ENCODE assay signal across 8 cellular contexts in the genomic region with DNA sequence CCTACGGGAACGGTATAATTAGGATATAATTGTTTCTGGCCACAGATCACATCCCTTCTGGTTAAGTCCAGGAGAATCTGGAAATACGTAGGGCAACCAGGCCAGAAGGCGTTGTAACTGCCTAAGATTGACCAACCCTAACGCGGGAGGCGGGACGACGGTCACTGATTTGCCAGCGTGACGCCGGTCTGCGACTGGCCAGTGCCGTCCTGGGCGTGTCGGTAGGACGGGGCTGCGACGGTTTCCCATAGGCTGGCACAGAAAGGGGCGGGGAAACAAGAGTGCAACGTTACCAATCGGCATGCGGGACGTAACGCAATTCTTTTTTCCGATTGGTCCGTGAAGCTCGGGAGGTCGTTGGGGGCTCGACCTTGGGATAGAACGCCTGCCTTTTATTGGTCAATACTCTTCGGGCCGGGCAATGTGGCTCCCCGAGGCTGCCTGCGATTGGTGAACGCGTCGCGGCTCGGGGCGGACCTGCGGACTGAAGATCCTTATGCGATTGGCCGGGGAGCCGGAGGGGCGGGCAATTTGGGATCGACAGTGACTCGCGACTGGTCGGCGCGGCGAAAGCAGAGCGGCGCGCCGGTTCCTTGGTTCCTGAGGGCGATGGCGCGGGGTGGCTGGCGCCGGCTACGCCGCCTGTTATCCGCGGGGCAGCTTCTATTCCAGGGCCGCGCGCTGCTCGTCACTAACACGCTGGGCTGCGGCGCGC. TPM values are rescaled to one million over a fixed set of nuclear protein-coding genes. Genes with fewer than 3 reads are reported as not detected.
DNase-seq lines count a peak whose midpoint lies in the region; ATAC-seq, FAIRE-seq and TF ChIP-seq lines count a peak whose summit lies in the region.

A gene (plus strand): TSS at position 546 of the 715 bp plus-strand sequence. CDS start 64 bp downstream, at position 610.

- CTCF ChIA-PET in WTC11 (lab: Charles Lee) = interaction anchor here (0.5 to 6.0 kb wide), 21 partner anchors 12 to 745 kb away, joined by 3 to 43 read pairs (median 6); a partner anchor contains a TSS

- peaks cover 20% of the 10 kb centered on the region for H3K4me1 Mint-ChIP-seq in WTC11

- POLR2A ChIA-PET in WTC11 (lab: Charles Lee) = interaction anchor here (0.6 to 1.8 kb wide), 5 partner anchors 40 to 89 kb away, joined by 3 to 9 read pairs (median 4); a partner anchor contains a TSS

- H3K4me3 Mint-ChIP-seq in WTC11 = peak within 1 kb of the TSS; percentile 82

- peak; percentile 90 for FAIRE-seq in small intestine (lab: Jason Lieb, UNC)

- in situ Hi-C loops in ACHN (cut with HindIII; ENCODE audit: low pct_ligation_motif_present, low pct_unique_long_range_greater_than_20kb, low sequenced_read_pairs) = no loop called here

- H3K4me3 ChIP-seq in cardiac fibroblast (replicated peaks in 1 of 2; ENCODE audit: low read depth in 2 of 2, low read length in 2 of 2) (peak within 1 kb of the TSS; percentile 83 to 93), small intestine (ENCODE audit: low read depth in 1 of 2, low read length in 2 of 2) (peak within 1 kb of the TSS; percentile 76 to 77)

- H3K36me3 Mint-ChIP-seq in WTC11 = peaks cover 3% of the 10 kb centered on the region

- peaks cover 3 to 9% of the 10 kb centered on the region in 2 donors for H3K4me1 ChIP-seq in small intestine (ENCODE audit: control insufficient read depth in 2 of 2, insufficient read depth in 1 of 2, low read depth in 1 of 2, low read length in 1 of 2)

- WGBS in small intestine, 3 donors = 0 to 1% (median 0%) methylated on average over 68 to 74 of the region's 74 CpGs

- DNase-seq in ACHN (peak; percentile 99), NCI-H2227 treated with DMSO at 0.1 percent for 48 hours (lab: John Stamatoyannopoulos, UW) (peak; percentile 96), WTC11 (ENCODE audit: low spot score) (peak; percentile 99), cardiac fibroblast (ENCODE audit: low read depth in 2 of 2) (peak; percentile 100), iPS-NIHi11 (ENCODE audit: low spot score) (peak; percentile 93), small intestine (peak; percentile 100)

- ATAC-seq in GM18873 (IDR thresholded peaks at IDR 0.05; ENCODE audit: low FRiP score, unreplicated experiment) (peak; percentile 82), HG03159 (IDR thresholded peaks at IDR 0.05; ENCODE audit: unreplicated experiment) (peak; percentile 83), WTC11 (peak; percentile 94)

- H3K27me3 ChIP-seq in small intestine (ENCODE audit: control insufficient read depth in 2 of 2, insufficient read depth in 2 of 2, low read length in 2 of 2) = no peaks in the 10 kb centered on the region

- H3K9me3 ChIP-seq in small intestine (ENCODE audit: control insufficient read depth, low read depth) = no peaks in the 10 kb centered on the region

- peak within 1 kb of the TSS; percentile 97 for H3K27ac Mint-ChIP-seq in WTC11

- no peaks in the 10 kb centered on the region for H3K9me3 Mint-ChIP-seq in WTC11

- peak within 1 kb of the TSS; percentile 87 to 97 for H3K27ac ChIP-seq in small intestine (ENCODE audit: low read depth in 1 of 2, low read length in 1 of 2)

- TF ChIP-seq CTCF in WTC11 (IDR thresholded peaks at IDR 0.05) (no peak), cardiac fibroblast (IDR thresholded peaks at IDR 0.05; ENCODE audit: low read depth, low read length) (no peak)

- peaks cover 0 to 3% of the 10 kb centered on the region in 2 donors for H3K36me3 ChIP-seq in small intestine (ENCODE audit: control insufficient read depth in 2 of 2, insufficient read depth in 2 of 2, low read length in 2 of 2)

- H3K27me3 Mint-ChIP-seq in WTC11 (ENCODE audit: low read depth) = peaks cover 2% of the 10 kb centered on the region; the same call in 1 of the 2 replicates

TF ChIP-seq in WTC11, 78 proteins besides CTCF, POLR2A, EP300 and RAD21 (continues in another document):
- TF ChIP-seq, protein P1, sequence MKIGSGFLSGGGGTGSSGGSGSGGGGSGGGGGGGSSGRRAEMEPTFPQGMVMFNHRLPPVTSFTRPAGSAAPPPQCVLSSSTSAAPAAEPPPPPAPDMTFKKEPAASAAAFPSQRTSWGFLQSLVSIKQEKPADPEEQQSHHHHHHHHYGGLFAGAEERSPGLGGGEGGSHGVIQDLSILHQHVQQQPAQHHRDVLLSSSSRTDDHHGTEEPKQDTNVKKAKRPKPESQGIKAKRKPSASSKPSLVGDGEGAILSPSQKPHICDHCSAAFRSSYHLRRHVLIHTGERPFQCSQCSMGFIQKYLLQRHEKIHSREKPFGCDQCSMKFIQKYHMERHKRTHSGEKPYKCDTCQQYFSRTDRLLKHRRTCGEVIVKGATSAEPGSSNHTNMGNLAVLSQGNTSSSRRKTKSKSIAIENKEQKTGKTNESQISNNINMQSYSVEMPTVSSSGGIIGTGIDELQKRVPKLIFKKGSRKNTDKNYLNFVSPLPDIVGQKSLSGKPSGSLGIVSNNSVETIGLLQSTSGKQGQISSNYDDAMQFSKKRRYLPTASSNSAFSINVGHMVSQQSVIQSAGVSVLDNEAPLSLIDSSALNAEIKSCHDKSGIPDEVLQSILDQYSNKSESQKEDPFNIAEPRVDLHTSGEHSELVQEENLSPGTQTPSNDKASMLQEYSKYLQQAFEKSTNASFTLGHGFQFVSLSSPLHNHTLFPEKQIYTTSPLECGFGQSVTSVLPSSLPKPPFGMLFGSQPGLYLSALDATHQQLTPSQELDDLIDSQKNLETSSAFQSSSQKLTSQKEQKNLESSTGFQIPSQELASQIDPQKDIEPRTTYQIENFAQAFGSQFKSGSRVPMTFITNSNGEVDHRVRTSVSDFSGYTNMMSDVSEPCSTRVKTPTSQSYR (CRISPR knock-in tag; IDR thresholded peaks at IDR 0.05) = no peak
- TF ChIP-seq ZNF232 (CRISPR knock-in tag; IDR thresholded peaks at IDR 0.05) = no peak
- TF ChIP-seq, protein P2, sequence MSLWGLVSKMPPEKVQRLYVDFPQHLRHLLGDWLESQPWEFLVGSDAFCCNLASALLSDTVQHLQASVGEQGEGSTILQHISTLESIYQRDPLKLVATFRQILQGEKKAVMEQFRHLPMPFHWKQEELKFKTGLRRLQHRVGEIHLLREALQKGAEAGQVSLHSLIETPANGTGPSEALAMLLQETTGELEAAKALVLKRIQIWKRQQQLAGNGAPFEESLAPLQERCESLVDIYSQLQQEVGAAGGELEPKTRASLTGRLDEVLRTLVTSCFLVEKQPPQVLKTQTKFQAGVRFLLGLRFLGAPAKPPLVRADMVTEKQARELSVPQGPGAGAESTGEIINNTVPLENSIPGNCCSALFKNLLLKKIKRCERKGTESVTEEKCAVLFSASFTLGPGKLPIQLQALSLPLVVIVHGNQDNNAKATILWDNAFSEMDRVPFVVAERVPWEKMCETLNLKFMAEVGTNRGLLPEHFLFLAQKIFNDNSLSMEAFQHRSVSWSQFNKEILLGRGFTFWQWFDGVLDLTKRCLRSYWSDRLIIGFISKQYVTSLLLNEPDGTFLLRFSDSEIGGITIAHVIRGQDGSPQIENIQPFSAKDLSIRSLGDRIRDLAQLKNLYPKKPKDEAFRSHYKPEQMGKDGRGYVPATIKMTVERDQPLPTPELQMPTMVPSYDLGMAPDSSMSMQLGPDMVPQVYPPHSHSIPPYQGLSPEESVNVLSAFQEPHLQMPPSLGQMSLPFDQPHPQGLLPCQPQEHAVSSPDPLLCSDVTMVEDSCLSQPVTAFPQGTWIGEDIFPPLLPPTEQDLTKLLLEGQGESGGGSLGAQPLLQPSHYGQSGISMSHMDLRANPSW (CRISPR knock-in tag; conservative IDR thresholded peaks at IDR 0.05; ENCODE audit: low read depth) = no peak
- TF ChIP-seq, protein P3, sequence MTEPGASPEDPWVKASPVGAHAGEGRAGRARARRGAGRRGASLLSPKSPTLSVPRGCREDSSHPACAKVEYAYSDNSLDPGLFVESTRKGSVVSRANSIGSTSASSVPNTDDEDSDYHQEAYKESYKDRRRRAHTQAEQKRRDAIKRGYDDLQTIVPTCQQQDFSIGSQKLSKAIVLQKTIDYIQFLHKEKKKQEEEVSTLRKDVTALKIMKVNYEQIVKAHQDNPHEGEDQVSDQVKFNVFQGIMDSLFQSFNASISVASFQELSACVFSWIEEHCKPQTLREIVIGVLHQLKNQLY (CRISPR knock-in tag; IDR thresholded peaks at IDR 0.05) = no peak
- no peak for TF ChIP-seq ZBTB21 (CRISPR knock-in tag; IDR thresholded peaks at IDR 0.05; ENCODE audit: borderline replicate concordance)
- no peak for TF ChIP-seq ZNF219 (CRISPR knock-in tag; IDR thresholded peaks at IDR 0.05; ENCODE audit: borderline replicate concordance)
- TF ChIP-seq EMX1 (CRISPR knock-in tag; IDR thresholded peaks at IDR 0.05) = no peak
- TF ChIP-seq, protein P4, sequence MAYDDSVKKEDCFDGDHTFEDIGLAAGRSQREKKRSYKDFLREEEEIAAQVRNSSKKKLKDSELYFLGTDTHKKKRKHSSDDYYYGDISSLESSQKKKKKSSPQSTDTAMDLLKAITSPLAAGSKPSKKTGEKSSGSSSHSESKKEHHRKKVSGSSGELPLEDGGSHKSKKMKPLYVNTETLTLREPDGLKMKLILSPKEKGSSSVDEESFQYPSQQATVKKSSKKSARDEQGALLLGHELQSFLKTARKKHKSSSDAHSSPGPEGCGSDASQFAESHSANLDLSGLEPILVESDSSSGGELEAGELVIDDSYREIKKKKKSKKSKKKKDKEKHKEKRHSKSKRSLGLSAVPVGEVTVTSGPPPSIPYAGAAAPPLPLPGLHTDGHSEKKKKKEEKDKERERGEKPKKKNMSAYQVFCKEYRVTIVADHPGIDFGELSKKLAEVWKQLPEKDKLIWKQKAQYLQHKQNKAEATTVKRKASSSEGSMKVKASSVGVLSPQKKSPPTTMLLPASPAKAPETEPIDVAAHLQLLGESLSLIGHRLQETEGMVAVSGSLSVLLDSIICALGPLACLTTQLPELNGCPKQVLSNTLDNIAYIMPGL (CRISPR knock-in tag; IDR thresholded peaks at IDR 0.05) = no peak
- TF ChIP-seq ZNF263 (CRISPR knock-in tag; IDR thresholded peaks at IDR 0.05; ENCODE audit: low read depth) = no peak
- peak; percentile 100 for TF ChIP-seq SP1 (CRISPR knock-in tag; conservative IDR thresholded peaks at IDR 0.05)
- TF ChIP-seq, protein P5, sequence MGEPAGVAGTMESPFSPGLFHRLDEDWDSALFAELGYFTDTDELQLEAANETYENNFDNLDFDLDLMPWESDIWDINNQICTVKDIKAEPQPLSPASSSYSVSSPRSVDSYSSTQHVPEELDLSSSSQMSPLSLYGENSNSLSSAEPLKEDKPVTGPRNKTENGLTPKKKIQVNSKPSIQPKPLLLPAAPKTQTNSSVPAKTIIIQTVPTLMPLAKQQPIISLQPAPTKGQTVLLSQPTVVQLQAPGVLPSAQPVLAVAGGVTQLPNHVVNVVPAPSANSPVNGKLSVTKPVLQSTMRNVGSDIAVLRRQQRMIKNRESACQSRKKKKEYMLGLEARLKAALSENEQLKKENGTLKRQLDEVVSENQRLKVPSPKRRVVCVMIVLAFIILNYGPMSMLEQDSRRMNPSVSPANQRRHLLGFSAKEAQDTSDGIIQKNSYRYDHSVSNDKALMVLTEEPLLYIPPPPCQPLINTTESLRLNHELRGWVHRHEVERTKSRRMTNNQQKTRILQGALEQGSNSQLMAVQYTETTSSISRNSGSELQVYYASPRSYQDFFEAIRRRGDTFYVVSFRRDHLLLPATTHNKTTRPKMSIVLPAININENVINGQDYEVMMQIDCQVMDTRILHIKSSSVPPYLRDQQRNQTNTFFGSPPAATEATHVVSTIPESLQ (CRISPR knock-in tag; IDR thresholded peaks at IDR 0.05) = no peak

RNA-seq across cellular contexts. Expression of the gene that starts here (rescaled TPM):
- total RNA-seq in WTC11 (2021) = 26.3 to 29.8 TPM (median 28.0 TPM) in 3 replicates
- 10 to 100 TPM; 12.5 to 25.9 (median 21.9) TPM for polyA plus RNA-seq in small intestine

Comparison
In these comparisons a context has a peak if more than half of its experiments do, and no peak if none do; other contexts are left out.
1. Peak in every context shown above with its lines: DNase-seq, ATAC-seq, H3K4me3 ChIP-seq and H3K27ac ChIP-seq.